7 cellular contexts compared by ENCODE assay signal in genomic region chr3:153284282-153284938, GRCh38.
DNase-seq lines count a peak whose midpoint lies in the region; ATAC-seq and TF ChIP-seq lines count a peak whose summit lies in the region.

No MANE protein-coding gene starts in this region.

- peak overlapping the region; percentile 80 for H3K27ac Mint-ChIP-seq in T-helper 2 cell treated with Interferon-gamma antibody and Interleukin-4, amounts not matched to agents 5 μg/mL and 100 μg/mL, for 36 hours
- peak overlapping the region; percentile 10 for H3K27ac Mint-ChIP-seq in endothelial cell (ENCODE audit: unreplicated experiment)
- peak overlapping the region; percentile 22 to 24 for H3K27ac Mint-ChIP-seq in natural killer cell treated with Interleukin-12 subunit alpha and Interleukin-12 subunit beta and Interleukin-15 and Interleukin-18, amount 100 ng/mL, for 72 hours

- peaks cover 34% of the 10 kb centered on the region for H3K4me1 Mint-ChIP-seq in T-helper 2 cell treated with Interferon-gamma antibody and Interleukin-4, amounts not matched to agents 5 μg/mL and 100 μg/mL, for 36 hours (ENCODE audit: low read depth)
- peaks cover 9% of the 10 kb centered on the region for H3K4me1 Mint-ChIP-seq in endothelial cell (ENCODE audit: unreplicated experiment)
- H3K4me1 Mint-ChIP-seq in natural killer cell treated with Interleukin-12 subunit alpha and Interleukin-12 subunit beta and Interleukin-15 and Interleukin-18, amount 100 ng/mL, for 72 hours (ENCODE audit: low read depth in 2 of 2) = peaks cover 26 to 30% of the 10 kb centered on the region in 2 donors

- TF ChIP-seq CTCF in endothelial cell (IDR thresholded peaks at IDR 0.05; ENCODE audit: unreplicated experiment) = no peak

- no peaks in the 10 kb centered on the region for H3K9me3 Mint-ChIP-seq in T-helper 2 cell treated with Interferon-gamma antibody and Interleukin-4, amounts not matched to agents 5 μg/mL and 100 μg/mL, for 36 hours
- no peaks in the 10 kb centered on the region for H3K9me3 Mint-ChIP-seq in endothelial cell (ENCODE audit: unreplicated experiment)
- no peaks in the 10 kb centered on the region for H3K9me3 Mint-ChIP-seq in natural killer cell treated with Interleukin-12 subunit alpha and Interleukin-12 subunit beta and Interleukin-15 and Interleukin-18, amount 100 ng/mL, for 72 hours

- DNase-seq in T-helper 2 cell treated with Interferon-gamma antibody and Interleukin-4, amounts not matched to agents 5 μg/mL and 100 μg/mL, for 36 hours (ENCODE audit: low spot score) = no peak
- DNase-seq in endothelial cell (ENCODE audit: low spot score) (no peak), COLO668 (lab: John Stamatoyannopoulos, UW; ENCODE audit: unreplicated experiment) (no peak), NCI-H2227 (lab: John Stamatoyannopoulos, UW; ENCODE audit: unreplicated experiment) (no peak)
- no peak for DNase-seq in natural killer cell treated with Interleukin-12 subunit alpha and Interleukin-12 subunit beta and Interleukin-15 and Interleukin-18, amount 100 ng/mL, for 72 hours (ENCODE audit: low spot score)

- H3K4me3 Mint-ChIP-seq in T-helper 2 cell treated with Interferon-gamma antibody and Interleukin-4, amounts not matched to agents 5 μg/mL and 100 μg/mL, for 36 hours = no peak overlapping the region
- no peak overlapping the region for H3K4me3 Mint-ChIP-seq in endothelial cell (ENCODE audit: unreplicated experiment)
- H3K4me3 Mint-ChIP-seq in natural killer cell treated with Interleukin-12 subunit alpha and Interleukin-12 subunit beta and Interleukin-15 and Interleukin-18, amount 100 ng/mL, for 72 hours = no peak overlapping the region

- H3K27me3 Mint-ChIP-seq in T-helper 2 cell treated with Interferon-gamma antibody and Interleukin-4, amounts not matched to agents 5 μg/mL and 100 μg/mL, for 36 hours (ENCODE audit: low read depth) = no peaks in the 10 kb centered on the region
- H3K27me3 Mint-ChIP-seq in endothelial cell (ENCODE audit: unreplicated experiment) = peaks cover 2% of the 10 kb centered on the region
- no peaks in the 10 kb centered on the region for H3K27me3 Mint-ChIP-seq in natural killer cell treated with Interleukin-12 subunit alpha and Interleukin-12 subunit beta and Interleukin-15 and Interleukin-18, amount 100 ng/mL, for 72 hours

- peak; percentile 82 for ATAC-seq in GM18511 (IDR thresholded peaks at IDR 0.05; ENCODE audit: unreplicated experiment)
- ATAC-seq in HG03520 (IDR thresholded peaks at IDR 0.05; ENCODE audit: unreplicated experiment) = peak; percentile 50
- peak in 1 of 2 donors; percentile 72 for ATAC-seq in natural killer cell treated with Interleukin-12 subunit alpha and Interleukin-12 subunit beta and Interleukin-15 and Interleukin-18, amount 100 ng/mL, for 72 hours

- no peaks in the 10 kb centered on the region for H3K36me3 Mint-ChIP-seq in T-helper 2 cell treated with Interferon-gamma antibody and Interleukin-4, amounts not matched to agents 5 μg/mL and 100 μg/mL, for 36 hours (ENCODE audit: low read depth)
- no peaks in the 10 kb centered on the region for H3K36me3 Mint-ChIP-seq in endothelial cell (ENCODE audit: low read depth, unreplicated experiment)
- H3K36me3 Mint-ChIP-seq in natural killer cell treated with Interleukin-12 subunit alpha and Interleukin-12 subunit beta and Interleukin-15 and Interleukin-18, amount 100 ng/mL, for 72 hours = no peaks in the 10 kb centered on the region

Comparison
In these comparisons a context has a peak if more than half of its experiments do, and no peak if none do; other contexts are left out.
1. H3K27ac Mint-ChIP-seq: peak in every context shown above with its lines; median percentile 80 in T-helper 2 cell treated with Interferon-gamma antibody and Interleukin-4, amounts not matched to agents 5 μg/mL and 100 μg/mL, for 36 hours; 23 in natural killer cell treated with Interleukin-12 subunit alpha and Interleukin-12 subunit beta and Interleukin-15 and Interleukin-18, amount 100 ng/mL, for 72 hours; 10 in endothelial cell.